ENCODE assay signal across 1 cellular context in the genomic region with DNA sequence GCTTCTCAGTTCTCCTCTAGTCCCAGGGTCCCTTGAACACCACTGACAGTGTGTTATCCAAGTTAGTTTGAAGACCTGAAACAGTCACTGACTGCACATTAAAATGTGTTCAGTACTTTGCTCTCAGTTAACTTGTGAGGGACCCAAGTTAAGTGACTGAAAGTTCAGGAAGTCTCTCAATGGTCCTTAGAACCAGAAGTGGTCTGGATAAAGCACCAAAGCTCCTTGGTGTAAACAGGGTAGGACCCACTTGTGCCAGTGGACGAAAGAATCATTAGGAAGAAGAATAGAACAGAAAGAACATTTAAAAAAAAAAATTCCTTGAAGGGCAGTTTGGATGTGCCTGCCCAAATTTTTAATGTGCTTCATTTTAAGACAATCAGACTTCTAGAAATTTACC.
TF ChIP-seq lines count a peak whose summit lies in the region.

No MANE protein-coding gene starts in this region.

TF ChIP-seq in SK-N-SH, 30 proteins besides CTCF, POLR2A, EP300 and RAD21 (continued from another document):
- TF ChIP-seq, protein P1, sequence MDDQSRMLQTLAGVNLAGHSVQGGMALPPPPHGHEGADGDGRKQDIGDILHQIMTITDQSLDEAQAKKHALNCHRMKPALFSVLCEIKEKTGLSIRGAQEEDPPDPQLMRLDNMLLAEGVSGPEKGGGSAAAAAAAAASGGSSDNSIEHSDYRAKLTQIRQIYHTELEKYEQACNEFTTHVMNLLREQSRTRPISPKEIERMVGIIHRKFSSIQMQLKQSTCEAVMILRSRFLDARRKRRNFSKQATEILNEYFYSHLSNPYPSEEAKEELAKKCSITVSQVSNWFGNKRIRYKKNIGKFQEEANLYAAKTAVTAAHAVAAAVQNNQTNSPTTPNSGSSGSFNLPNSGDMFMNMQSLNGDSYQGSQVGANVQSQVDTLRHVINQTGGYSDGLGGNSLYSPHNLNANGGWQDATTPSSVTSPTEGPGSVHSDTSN (IDR thresholded peaks at IDR 0.05): no peak
- no peak for TF ChIP-seq FOSL2 (IDR thresholded peaks at IDR 0.05; ENCODE audit: borderline replicate concordance, low read depth)
- no peak for TF ChIP-seq USF2 (IDR thresholded peaks at IDR 0.05; ENCODE audit: borderline replicate concordance, low read depth, low read length)
- no peak for TF ChIP-seq TCF12 (IDR thresholded peaks at IDR 0.05)
- TF ChIP-seq EZH2phosphoT487 (IDR thresholded peaks at IDR 0.05; ENCODE audit: borderline replicate concordance, low read depth): no peak
- TF ChIP-seq, protein P2, sequence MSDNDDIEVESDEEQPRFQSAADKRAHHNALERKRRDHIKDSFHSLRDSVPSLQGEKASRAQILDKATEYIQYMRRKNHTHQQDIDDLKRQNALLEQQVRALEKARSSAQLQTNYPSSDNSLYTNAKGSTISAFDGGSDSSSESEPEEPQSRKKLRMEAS (IDR thresholded peaks at IDR 0.05; ENCODE audit: low read depth): no peak
- no peak for TF ChIP-seq YY1 (IDR thresholded peaks at IDR 0.05; ENCODE audit: low read depth)
